In the genomic region with DNA sequence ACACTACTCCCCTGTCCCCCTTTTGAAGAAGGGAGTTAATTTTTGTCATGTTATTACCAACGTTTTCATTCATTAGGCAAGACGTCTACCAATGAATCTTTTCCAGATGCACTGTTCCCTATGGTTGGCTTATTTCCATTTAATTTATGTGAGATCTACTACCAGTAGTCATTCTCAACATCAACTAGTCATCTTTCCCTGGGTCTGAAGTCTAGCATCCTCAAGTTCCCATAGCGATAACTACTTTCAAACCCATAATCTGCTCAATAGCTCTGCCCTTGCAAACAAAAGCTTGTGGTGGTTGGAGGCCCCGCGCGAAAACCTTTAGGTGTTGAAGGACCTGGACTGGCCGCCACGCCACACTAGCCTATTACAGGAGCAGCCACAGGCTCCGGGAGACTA, we compare ENCODE assay signal across 1 cellular context.
TF ChIP-seq lines count a peak whose summit lies in the region.

No MANE protein-coding gene starts in this region.

TF ChIP-seq in HepG2, 621 proteins besides CTCF, POLR2A, EP300 and RAD21 (continues in another document):
- TF ChIP-seq ZNF713 (CRISPR knock-in tag; IDR thresholded peaks at IDR 0.05) (no peak), EED (CRISPR knock-in tag; IDR thresholded peaks at IDR 0.05) (no peak), ZNF235 (CRISPR knock-in tag; IDR thresholded peaks at IDR 0.05; ENCODE audit: borderline replicate concordance) (no peak), ZNF468 (CRISPR knock-in tag; IDR thresholded peaks at IDR 0.05) (no peak), SAFB2 (CRISPR knock-in tag; IDR thresholded peaks at IDR 0.05; ENCODE audit: borderline replicate concordance, low read depth) (no peak), ZKSCAN1 (IDR thresholded peaks at IDR 0.05; ENCODE audit: low read length) (no peak), ZNF335 (CRISPR knock-in tag; IDR thresholded peaks at IDR 0.05) (no peak), GLMP (CRISPR knock-in tag; IDR thresholded peaks at IDR 0.05; ENCODE audit: borderline replicate concordance) (no peak), TGIF2 (CRISPR knock-in tag; IDR thresholded peaks at IDR 0.05) (peak; percentile 36), ZNF564 (CRISPR knock-in tag; IDR thresholded peaks at IDR 0.05) (no peak), ZFP36L2 (CRISPR knock-in tag; IDR thresholded peaks at IDR 0.05) (no peak), ATF3 (CRISPR knock-in tag; IDR thresholded peaks at IDR 0.05) (no peak), REST (IDR thresholded peaks at IDR 0.05; ENCODE audit: borderline replicate concordance in 1 of 2, low read depth in 1 of 2, low read length in 2 of 2) (0 out of 4 replicates have a peak, but pooled peaks of 1 of the 2 experiments have one; percentile 29), ZNF761 (CRISPR knock-in tag; conservative IDR thresholded peaks at IDR 0.05) (no peak), SNAI1 (CRISPR knock-in tag; IDR thresholded peaks at IDR 0.05; ENCODE audit: borderline replicate concordance) (no peak), NFKBIZ (CRISPR knock-in tag; IDR thresholded peaks at IDR 0.05) (no peak), MXD4 (CRISPR knock-in tag; IDR thresholded peaks at IDR 0.05) (no peak), ZSCAN20 (CRISPR knock-in tag; IDR thresholded peaks at IDR 0.05; ENCODE audit: borderline replicate concordance) (no peak), ZNF615 (CRISPR knock-in tag; IDR thresholded peaks at IDR 0.05; ENCODE audit: borderline replicate concordance) (no peak), GPBP1L1 (CRISPR knock-in tag; IDR thresholded peaks at IDR 0.05) (no peak), NCOA1 (CRISPR knock-in tag; IDR thresholded peaks at IDR 0.05) (no peak), ZFP41 (CRISPR knock-in tag; IDR thresholded peaks at IDR 0.05; ENCODE audit: borderline replicate concordance) (no peak), CEBPG (CRISPR knock-in tag; IDR thresholded peaks at IDR 0.05) (0 out of 2 replicates have a peak, but pooled peaks have one; percentile 0), ATM (IDR thresholded peaks at IDR 0.05; ENCODE audit: borderline replicate concordance) (no peak), ZNF17 (CRISPR knock-in tag; IDR thresholded peaks at IDR 0.05) (no peak), ZBTB33 (CRISPR knock-in tag; IDR thresholded peaks at IDR 0.05) (no peak), HCFC1 (IDR thresholded peaks at IDR 0.05; ENCODE audit: low read depth, low read length) (no peak), NR2F1 (CRISPR knock-in tag; IDR thresholded peaks at IDR 0.05) (no peak), RFX1 (IDR thresholded peaks at IDR 0.05) (0 out of 2 replicates have a peak, but pooled peaks have one; percentile 18), MTA3 (CRISPR knock-in tag; IDR thresholded peaks at IDR 0.05) (no peak), SMAD1 (CRISPR knock-in tag; IDR thresholded peaks at IDR 0.05; ENCODE audit: borderline replicate concordance, low read depth) (no peak), XRCC5 (optimal IDR thresholded peaks at IDR 0.05; ENCODE audit: low read length) (peak; percentile 10), ZFP82 (CRISPR knock-in tag; IDR thresholded peaks at IDR 0.05; ENCODE audit: borderline replicate concordance) (no peak), ZNF569 (CRISPR knock-in tag; IDR thresholded peaks at IDR 0.05; ENCODE audit: borderline replicate concordance) (no peak), U2AF2 (IDR thresholded peaks at IDR 0.05; ENCODE audit: low read depth, low read length) (no peak), ZFP36 (IDR thresholded peaks at IDR 0.05; ENCODE audit: borderline replicate concordance, low read depth, low read length, partially characterized antibody) (no peak), IKZF5 (CRISPR knock-in tag; IDR thresholded peaks at IDR 0.05) (no peak), ERF (CRISPR knock-in tag; IDR thresholded peaks at IDR 0.05) (no peak), ZNF547 (CRISPR knock-in tag; IDR thresholded peaks at IDR 0.05) (no peak), ZBTB44 (CRISPR knock-in tag; IDR thresholded peaks at IDR 0.05) (no peak), SRF (IDR thresholded peaks at IDR 0.05; ENCODE audit: low read depth, low read length) (no peak), ATF7-NPFF (CRISPR knock-in tag; IDR thresholded peaks at IDR 0.05; ENCODE audit: low read depth) (no peak), CSRNP2 (CRISPR knock-in tag; conservative IDR thresholded peaks at IDR 0.05; ENCODE audit: low read depth) (no peak), ZNF891 (CRISPR knock-in tag; IDR thresholded peaks at IDR 0.05) (no peak), BRF2 (CRISPR knock-in tag; IDR thresholded peaks at IDR 0.05) (no peak), ZNF878 (CRISPR knock-in tag; IDR thresholded peaks at IDR 0.05) (no peak), FOSL2 (CRISPR knock-in tag; IDR thresholded peaks at IDR 0.05) (no peak), TBL1XR1 (IDR thresholded peaks at IDR 0.05; ENCODE audit: borderline replicate concordance, low read length, partially characterized antibody) (no peak)
- TF ChIP-seq, protein P1, sequence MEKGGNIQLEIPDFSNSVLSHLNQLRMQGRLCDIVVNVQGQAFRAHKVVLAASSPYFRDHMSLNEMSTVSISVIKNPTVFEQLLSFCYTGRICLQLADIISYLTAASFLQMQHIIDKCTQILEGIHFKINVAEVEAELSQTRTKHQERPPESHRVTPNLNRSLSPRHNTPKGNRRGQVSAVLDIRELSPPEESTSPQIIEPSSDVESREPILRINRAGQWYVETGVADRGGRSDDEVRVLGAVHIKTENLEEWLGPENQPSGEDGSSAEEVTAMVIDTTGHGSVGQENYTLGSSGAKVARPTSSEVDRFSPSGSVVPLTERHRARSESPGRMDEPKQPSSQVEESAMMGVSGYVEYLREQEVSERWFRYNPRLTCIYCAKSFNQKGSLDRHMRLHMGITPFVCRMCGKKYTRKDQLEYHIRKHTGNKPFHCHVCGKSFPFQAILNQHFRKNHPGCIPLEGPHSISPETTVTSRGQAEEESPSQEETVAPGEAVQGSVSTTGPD (CRISPR knock-in tag; IDR thresholded peaks at IDR 0.05) = no peak
- TF ChIP-seq, protein P2, sequence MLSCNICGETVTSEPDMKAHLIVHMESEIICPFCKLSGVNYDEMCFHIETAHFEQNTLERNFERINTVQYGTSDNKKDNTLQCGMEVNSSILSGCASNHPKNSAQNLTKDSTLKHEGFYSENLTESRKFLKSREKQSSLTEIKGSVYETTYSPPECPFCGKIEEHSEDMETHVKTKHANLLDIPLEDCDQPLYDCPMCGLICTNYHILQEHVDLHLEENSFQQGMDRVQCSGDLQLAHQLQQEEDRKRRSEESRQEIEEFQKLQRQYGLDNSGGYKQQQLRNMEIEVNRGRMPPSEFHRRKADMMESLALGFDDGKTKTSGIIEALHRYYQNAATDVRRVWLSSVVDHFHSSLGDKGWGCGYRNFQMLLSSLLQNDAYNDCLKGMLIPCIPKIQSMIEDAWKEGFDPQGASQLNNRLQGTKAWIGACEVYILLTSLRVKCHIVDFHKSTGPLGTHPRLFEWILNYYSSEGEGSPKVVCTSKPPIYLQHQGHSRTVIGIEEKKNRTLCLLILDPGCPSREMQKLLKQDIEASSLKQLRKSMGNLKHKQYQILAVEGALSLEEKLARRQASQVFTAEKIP (CRISPR knock-in tag; IDR thresholded peaks at IDR 0.05; ENCODE audit: borderline replicate concordance) = no peak
